In genomic region chr10:121927361-121927840, GRCh38 we compare ENCODE assay signal across 8 cellular contexts. TPM values are rescaled to one million over a fixed set of nuclear protein-coding genes. Genes with fewer than 3 reads are reported as not detected.
DNase-seq lines count a peak whose midpoint lies in the region; ATAC-seq lines count a peak whose summit lies in the region.

No MANE protein-coding gene starts in this region.

- peaks cover 16 to 50% (median 32%) of the 10 kb centered on the region in 4 donors for H3K4me1 Mint-ChIP-seq in CD4-positive, CD25-positive, alpha-beta regulatory T cell

- peak overlapping the region; percentile 90 to 99 (median 92) for H3K4me3 Mint-ChIP-seq in CD4-positive, CD25-positive, alpha-beta regulatory T cell

- H3K4me1 ChIP-seq in CD4-positive, CD25-positive, alpha-beta regulatory T cell (ENCODE audit: control insufficient read depth, insufficient read depth, low read length, poor library complexity, severe bottlenecking): peaks cover 21% of the 10 kb centered on the region
- no peaks in the 10 kb centered on the region for H3K4me1 ChIP-seq in iPS DF 6.9 (ENCODE audit: control insufficient read depth, insufficient read depth, low read length)

- peak overlapping the region; percentile 88 for H3K9ac ChIP-seq in SK-N-MC (ENCODE audit: insufficient read length)

- intact Hi-C loops in sciatic nerve (cut with DNase I): no loop called here

- DNase-seq in CD4-positive, CD25-positive, alpha-beta regulatory T cell: peak in 2 of 3 donors; percentile 2 to 46
- DNase-seq in SK-N-MC (ENCODE audit: low read depth, low spot score) (no peak), astrocyte of the hippocampus (ENCODE audit: low read depth, low spot score) (peak; percentile 69), iPS DF 6.9 (ENCODE audit: low read depth, low spot score) (no peak), sciatic nerve (ENCODE audit: low spot score) (peak; percentile 75), SIG-M5 treated with dmso at 0.1 percent for 504 hours (lab: John Stamatoyannopoulos, UW; ENCODE audit: unreplicated experiment) (no peak)

- H3K27me3 Mint-ChIP-seq in CD4-positive, CD25-positive, alpha-beta regulatory T cell: no peaks in the 10 kb centered on the region

- H3K4me3 ChIP-seq in CD4-positive, CD25-positive, alpha-beta regulatory T cell (ENCODE audit: low read depth, low read length): peak overlapping the region; percentile 95
- H3K4me3 ChIP-seq in SK-N-MC (peak overlapping the region; percentile 79), iPS DF 6.9 (ENCODE audit: low read length) (peak overlapping the region; percentile 95)

- peak; percentile 7 to 9 for ATAC-seq in CD4-positive, CD25-positive, alpha-beta regulatory T cell (ENCODE audit: low read depth in 2 of 2)
- ATAC-seq in GM19395 (IDR thresholded peaks at IDR 0.05; ENCODE audit: unreplicated experiment) (peak; percentile 54), HG03439 (IDR thresholded peaks at IDR 0.05; ENCODE audit: unreplicated experiment) (peak; percentile 48), sciatic nerve (peak; percentile 55)

- H3K27ac ChIP-seq in CD4-positive, CD25-positive, alpha-beta regulatory T cell (ENCODE audit: insufficient read depth, low read length, poor library complexity, severe bottlenecking): peak overlapping the region; percentile 85
- H3K27ac ChIP-seq in SK-N-MC (peak overlapping the region; percentile 68), iPS DF 6.9 (ENCODE audit: low read length) (no peak overlapping the region)

- H3K9me3 Mint-ChIP-seq in CD4-positive, CD25-positive, alpha-beta regulatory T cell: peaks cover 0 to 3% (median 0%) of the 10 kb centered on the region in 7 donors

- H3K36me3 Mint-ChIP-seq in CD4-positive, CD25-positive, alpha-beta regulatory T cell: peaks cover 7% of the 10 kb centered on the region

- peak overlapping the region; percentile 71 to 91 (median 89) for H3K27ac Mint-ChIP-seq in CD4-positive, CD25-positive, alpha-beta regulatory T cell

- no peaks in the 10 kb centered on the region for H3K27me3 ChIP-seq in CD4-positive, CD25-positive, alpha-beta regulatory T cell (ENCODE audit: control insufficient read depth, insufficient read depth, low read length)
- no peaks in the 10 kb centered on the region for H3K27me3 ChIP-seq in iPS DF 6.9 (ENCODE audit: control insufficient read depth, insufficient read depth, low read length)

- no peaks in the 10 kb centered on the region for H3K36me3 ChIP-seq in CD4-positive, CD25-positive, alpha-beta regulatory T cell (ENCODE audit: control insufficient read depth, insufficient read depth, low read length)
- H3K36me3 ChIP-seq in SK-N-MC (ENCODE audit: insufficient read depth, low read length) (no peaks in the 10 kb centered on the region), iPS DF 6.9 (ENCODE audit: control insufficient read depth, insufficient read depth, low read length) (no peaks in the 10 kb centered on the region)

- no CpG with 5 or more reads among the region's 48 CpGs for WGBS in iPS DF 6.9 (ENCODE audit: insufficient coverage, insufficient read length)

- no peaks in the 10 kb centered on the region for H3K9me3 ChIP-seq in CD4-positive, CD25-positive, alpha-beta regulatory T cell (ENCODE audit: control insufficient read depth in 2 of 2, low read length in 2 of 2)
- H3K9me3 ChIP-seq in SK-N-MC (ENCODE audit: low read depth, low read length) (no peaks in the 10 kb centered on the region), iPS DF 6.9 (ENCODE audit: control insufficient read depth, insufficient read depth, low read length) (no peaks in the 10 kb centered on the region)

RNA-seq across cellular contexts. Expression of gene ATE1, which starts 0.4 kb away (rescaled TPM):
- 34.5 TPM for total RNA-seq in CD4-positive, CD25-positive, alpha-beta regulatory T cell
- 10 to 100 TPM; 29.9 to 39.5 (median 34.3) TPM for polyA plus RNA-seq in CD4-positive, CD25-positive, alpha-beta regulatory T cell
- 38.5 TPM for total RNA-seq in sciatic nerve

RNA-seq across cellular contexts. Expression of gene NSMCE4A, which starts 47.6 kb away (rescaled TPM):
- 52.0 TPM for total RNA-seq in CD4-positive, CD25-positive, alpha-beta regulatory T cell
- 10 to 100 TPM; 42.7 to 59.7 (median 56.7) TPM for polyA plus RNA-seq in CD4-positive, CD25-positive, alpha-beta regulatory T cell
- total RNA-seq in sciatic nerve: 46.7 TPM

Comparison
In these comparisons a context has a peak if more than half of its experiments do, and no peak if none do; other contexts are left out.
1. DNase-seq: peak in CD4-positive, CD25-positive, alpha-beta regulatory T cell (2 of 3), astrocyte of the hippocampus (single experiment) and sciatic nerve (single experiment); none in SK-N-MC (single experiment), iPS DF 6.9 (single experiment) and SIG-M5 treated with dmso at 0.1 percent for 504 hours (single experiment).
2. Peak in every context shown above with its lines, with median percentiles within 50 percentile points of each other: ATAC-seq and H3K4me3 ChIP-seq.